1 cellular context compared by ENCODE assay signal in genomic region chr20:47117789-47118188, GRCh38.
TF ChIP-seq lines count a peak whose summit lies in the region.

No MANE protein-coding gene starts in this region.

TF ChIP-seq in IMR-90, 13 proteins besides CTCF, POLR2A, EP300 and RAD21:
- peak; percentile 74; the same call in 1 of the 2 replicates for TF ChIP-seq BHLHE40 (IDR thresholded peaks at IDR 0.05; ENCODE audit: low read depth, low read length)
- TF ChIP-seq MXI1 (IDR thresholded peaks at IDR 0.05; ENCODE audit: borderline replicate concordance, low read depth, low read length), result no peak
- no peak for TF ChIP-seq ELK1 (IDR thresholded peaks at IDR 0.05; ENCODE audit: borderline replicate concordance, low read depth, low read length)
- TF ChIP-seq USF2 (IDR thresholded peaks at IDR 0.05; ENCODE audit: low read depth, low read length), result peak; percentile 38
- TF ChIP-seq MAFK (IDR thresholded peaks at IDR 0.05; ENCODE audit: low read depth, low read length), result no peak
- TF ChIP-seq RCOR1 (IDR thresholded peaks at IDR 0.05; ENCODE audit: insufficient replicate concordance, low read length), result no peak
- no peak for TF ChIP-seq FOS (IDR thresholded peaks at IDR 0.05; ENCODE audit: low read depth, low read length)
- TF ChIP-seq CHD1 (IDR thresholded peaks at IDR 0.05; ENCODE audit: low read depth, low read length), result no peak
TF ChIP-seq in IMR-90: peak in this region for 2.
